18 cellular contexts compared by ENCODE assay signal in the genomic region with DNA sequence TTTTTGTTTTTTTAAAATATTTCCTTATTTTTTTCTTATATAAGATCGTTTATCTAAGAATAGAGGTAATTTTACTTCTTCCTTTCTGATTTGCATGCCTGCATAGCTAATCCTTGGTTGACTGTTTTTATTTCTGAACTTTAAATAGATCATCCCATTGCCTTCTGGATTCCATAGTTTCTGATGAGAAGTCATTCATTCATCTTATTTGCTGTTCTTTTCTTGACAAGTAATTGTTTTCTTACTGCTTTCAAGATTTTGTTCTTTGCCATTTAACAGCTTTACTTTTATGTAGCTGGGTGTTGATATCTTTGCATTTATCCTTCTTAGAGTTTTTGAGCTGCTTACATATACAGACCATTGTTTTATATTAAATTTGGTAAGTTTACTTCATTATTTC.
"Had no signal": no experiment of that assay in that cellular context is flagged by ENCODE, and none has a peak within 500 bp of the region (broad histone marks: within the 10 kb centered on the region; RNA-seq: fewer than 3 reads in every experiment).

No MANE protein-coding gene starts in this region.

- ATAC-seq: activated CD4-positive, alpha-beta T cell treated with anti-CD3 and anti-CD28 coated beads for 36 hours; activated T-cell treated with anti-CD3 and anti-CD28 coated beads, Interleukin-2, amount 50 U/mL, for 4 hours; natural killer cell had no signal

- DNase-seq: activated B cell treated with CpG ODN at 0.5 μM for 24 hours; activated CD4-positive, alpha-beta T cell treated with anti-CD3 and anti-CD28 coated beads for 36 hours; activated CD4-positive, alpha-beta T cell treated with anti-CD3 and anti-CD28 coated beads, Interleukin-2, amount 50 U/mL, for 4 hours; activated CD8-positive, alpha-beta memory T cell treated with anti-CD3 and anti-CD28 coated beads, Interleukin-2, amount 50 U/mL, for 48 hours; activated naive CD4-positive, alpha-beta T cell treated with Interleukin-2 at 50 U/mL for 16 hours; activated naive CD8-positive, alpha-beta T cell treated with anti-CD3 and anti-CD28 coated beads, Interleukin-2, amount 10 ng/mL, durations not matched to agents 7 days and 5 days; activated T-cell treated with anti-CD3 and anti-CD28 coated beads, Interleukin-2, amount 50 U/mL, for 4 hours; amniotic stem cell; cortex of kidney; effector CD4-positive, alpha-beta T cell; foreskin melanocyte; left ventricle myocardium inferior; natural killer cell; retina; stimulated activated CD4-positive, alpha-beta T cell treated with anti-CD3 and anti-CD28 coated beads, Interleukin-4, amount 100 ng/mL, for 1 hour; stimulated activated naive CD4-positive, alpha-beta T cell treated with Interleukin-2 at 50 U/mL for 16 hours; T1000; upper lobe of left lung had no signal

- H3K4me3 ChIP-seq: left ventricle myocardium inferior, upper lobe of left lung had no signal
